ENCODE assay signal across 16 cellular contexts in genomic region chr4:94500696-94501095, GRCh38.
"Had no signal": no experiment of that assay in that cellular context is flagged by ENCODE, and none has a peak within 500 bp of the region (broad histone marks: within the 10 kb centered on the region; RNA-seq: fewer than 3 reads in every experiment).

No MANE protein-coding gene starts in this region.

- H3K36me3 ChIP-seq: thyroid gland, vagina had no signal

- DNase-seq: activated CD4-positive, alpha-beta memory T cell treated with anti-CD3 and anti-CD28 coated beads for 36 hours; activated gamma-delta T cell; activated T-cell treated with anti-CD3 and anti-CD28 coated beads, Interleukin-2, amount 50 U/mL, for 48 hours; cortex of kidney; effector memory CD4-positive, alpha-beta T cell; midbrain; naive B cell; stimulated activated CD4-positive, alpha-beta T cell treated with anti-CD3 and anti-CD28 coated beads, Interleukin-12 subunit alpha, Interleukin-12 subunit beta, amount 100 ng/mL, for 4 hours; stimulated activated naive CD8-positive, alpha-beta T cell treated with anti-CD3 and anti-CD28 coated beads, Interleukin-15, Interleukin-2, amounts not matched to agents 100 U/mL and 50 U/mL, for 24 hours; T-cell; T1000; thyroid gland had no signal

- ATAC-seq: sciatic nerve; stimulated activated naive CD8-positive, alpha-beta T cell treated with anti-CD3 and anti-CD28 coated beads, Interleukin-15, Interleukin-2, amounts not matched to agents 100 U/mL and 50 U/mL, for 24 hours; T-cell had no signal

- H3K4me3 ChIP-seq: lung, thyroid gland, vagina had no signal

- H3K27ac ChIP-seq: thyroid gland, vagina, VCaP had no signal

- H3K9me3 ChIP-seq: thyroid gland, vagina had no signal

- H3K27me3 ChIP-seq: thyroid gland, vagina had no signal
